9 cellular contexts compared by ENCODE assay signal in the genomic region with DNA sequence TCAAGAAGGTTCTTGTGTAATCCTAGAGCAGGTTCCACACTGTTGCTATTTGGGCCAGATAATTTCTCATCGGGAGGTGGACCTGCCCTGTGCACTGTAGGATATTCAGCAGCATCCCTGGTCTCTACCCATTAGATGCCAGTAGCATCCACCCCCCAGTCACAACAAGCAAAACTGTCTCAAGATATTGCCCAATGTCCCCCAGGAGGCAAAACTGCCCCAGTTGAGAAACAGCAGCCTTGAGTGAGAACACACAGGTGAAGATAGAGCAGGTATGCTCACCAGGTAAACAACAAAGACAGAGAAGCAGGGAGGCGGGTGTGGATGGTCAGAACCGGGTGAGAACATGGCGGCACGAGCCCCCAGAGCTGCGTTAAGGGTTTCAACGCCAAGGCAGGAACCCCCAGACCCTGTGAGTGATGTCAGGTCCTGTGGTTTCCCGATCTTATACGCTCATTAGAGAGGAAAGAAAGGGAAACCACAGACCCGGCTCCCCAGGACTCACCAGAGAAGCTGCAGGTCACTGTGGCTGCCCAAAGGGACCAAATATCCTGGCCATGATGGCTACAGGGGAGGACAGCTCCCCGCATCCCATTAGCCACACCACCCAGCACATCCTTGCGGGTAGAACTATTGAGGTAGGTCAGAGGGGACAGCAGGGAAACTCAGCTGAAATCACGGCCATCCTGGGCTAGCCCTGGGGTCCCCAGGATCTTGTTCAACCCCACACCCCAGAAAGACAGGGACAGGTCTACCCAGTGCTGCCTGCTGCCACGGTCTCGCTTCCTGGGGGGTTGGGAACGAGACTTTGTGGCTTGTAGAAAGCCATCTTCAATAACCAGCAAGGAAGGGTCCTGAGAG. TPM values are rescaled to one million over a fixed set of nuclear protein-coding genes. Genes with fewer than 3 reads are reported as not detected.
DNase-seq lines count a peak whose midpoint lies in the region; ATAC-seq lines count a peak whose summit lies in the region.
"Had no signal": no experiment of that assay in that cellular context is flagged by ENCODE, and none has a peak within 500 bp of the region (broad histone marks: within the 10 kb centered on the region; RNA-seq: fewer than 3 reads in every experiment).

No MANE protein-coding gene starts in this region.

- H3K9me3 Mint-ChIP-seq in dendritic cell treated with granulocyte-macrophage colony-stimulating factor and Interleukin-4, amounts not matched to agents 40 ng/mL and 50 ng/mL, for 4 days, result no peaks in the 10 kb centered on the region
- no peaks in the 10 kb centered on the region for H3K9me3 Mint-ChIP-seq in stimulated activated effector memory CD8-positive, alpha-beta T cell treated with anti-CD3 and anti-CD28 coated beads, Interleukin-12 subunit alpha, Interleukin-12 subunit beta, amount 100 ng/mL, for 72 hours
- H3K9me3 Mint-ChIP-seq: T-helper 1 cell treated with Interleukin-12 subunit alpha and Interleukin-12 subunit beta and Interleukin-4 antibody, amounts not matched to agents 30 μg/mL and 1 μg/mL, for 36 hours had no signal

- no peak for DNase-seq in stimulated activated effector memory CD8-positive, alpha-beta T cell treated with anti-CD3 and anti-CD28 coated beads, Interleukin-12 subunit alpha, Interleukin-12 subunit beta, amount 100 ng/mL, for 72 hours (ENCODE audit: low spot score in 2 of 2)
- no peak for DNase-seq in NCI-H526 (lab: John Stamatoyannopoulos, UW)
- DNase-seq in NCI-H2227 (lab: John Stamatoyannopoulos, UW; ENCODE audit: unreplicated experiment), result no peak
- DNase-seq in HuH-7 (ENCODE audit: low spot score), result no peak
- DNase-seq in posterior vena cava (ENCODE audit: low spot score), result no peak

- peaks cover 23% of the 10 kb centered on the region for H3K36me3 Mint-ChIP-seq in dendritic cell treated with granulocyte-macrophage colony-stimulating factor and Interleukin-4, amounts not matched to agents 40 ng/mL and 50 ng/mL, for 4 days (ENCODE audit: low read depth)
- no peaks in the 10 kb centered on the region for H3K36me3 Mint-ChIP-seq in stimulated activated effector memory CD8-positive, alpha-beta T cell treated with anti-CD3 and anti-CD28 coated beads, Interleukin-12 subunit alpha, Interleukin-12 subunit beta, amount 100 ng/mL, for 72 hours

- H3K4me1 Mint-ChIP-seq in dendritic cell treated with granulocyte-macrophage colony-stimulating factor and Interleukin-4, amounts not matched to agents 40 ng/mL and 50 ng/mL, for 4 days (ENCODE audit: low read depth), result peaks cover 80% of the 10 kb centered on the region
- H3K4me1 Mint-ChIP-seq in stimulated activated effector memory CD8-positive, alpha-beta T cell treated with anti-CD3 and anti-CD28 coated beads, Interleukin-12 subunit alpha, Interleukin-12 subunit beta, amount 100 ng/mL, for 72 hours, result peaks cover 21% of the 10 kb centered on the region

- intact Hi-C loops in dendritic cell treated with granulocyte-macrophage colony-stimulating factor and Interleukin-4, amounts not matched to agents 40 ng/mL and 50 ng/mL, for 4 days (cut with micrococcal nuclease), result loop anchor here (2.0 kb wide), 1 partner anchor 22 kb away; the partner anchor contains the start of gene CDC42EP4
- intact Hi-C loops in posterior vena cava (cut with DNase I), result no loop called here

- peak overlapping the region; percentile 88 for H3K27ac Mint-ChIP-seq in dendritic cell treated with granulocyte-macrophage colony-stimulating factor and Interleukin-4, amounts not matched to agents 40 ng/mL and 50 ng/mL, for 4 days
- H3K27ac Mint-ChIP-seq in stimulated activated effector memory CD8-positive, alpha-beta T cell treated with anti-CD3 and anti-CD28 coated beads, Interleukin-12 subunit alpha, Interleukin-12 subunit beta, amount 100 ng/mL, for 72 hours, result peak overlapping the region; percentile 38
- H3K27ac Mint-ChIP-seq: T-helper 1 cell treated with Interleukin-12 subunit alpha and Interleukin-12 subunit beta and Interleukin-4 antibody, amounts not matched to agents 30 μg/mL and 1 μg/mL, for 36 hours had no signal

- ATAC-seq in GM21381 (IDR thresholded peaks at IDR 0.05; ENCODE audit: unreplicated experiment) (peak; percentile 45), HG03342 (IDR thresholded peaks at IDR 0.05; ENCODE audit: unreplicated experiment) (peak; percentile 24)
- no peak for ATAC-seq in stimulated activated effector memory CD8-positive, alpha-beta T cell treated with anti-CD3 and anti-CD28 coated beads, Interleukin-12 subunit alpha, Interleukin-12 subunit beta, amount 100 ng/mL, for 72 hours

- peak overlapping the region; percentile 58 for H3K4me3 Mint-ChIP-seq in dendritic cell treated with granulocyte-macrophage colony-stimulating factor and Interleukin-4, amounts not matched to agents 40 ng/mL and 50 ng/mL, for 4 days
- peak overlapping the region; percentile 16 for H3K4me3 Mint-ChIP-seq in stimulated activated effector memory CD8-positive, alpha-beta T cell treated with anti-CD3 and anti-CD28 coated beads, Interleukin-12 subunit alpha, Interleukin-12 subunit beta, amount 100 ng/mL, for 72 hours
- H3K4me3 Mint-ChIP-seq: T-helper 1 cell treated with Interleukin-12 subunit alpha and Interleukin-12 subunit beta and Interleukin-4 antibody, amounts not matched to agents 30 μg/mL and 1 μg/mL, for 36 hours had no signal

- no peaks in the 10 kb centered on the region for H3K27me3 Mint-ChIP-seq in dendritic cell treated with granulocyte-macrophage colony-stimulating factor and Interleukin-4, amounts not matched to agents 40 ng/mL and 50 ng/mL, for 4 days

RNA-seq across cellular contexts. Expression of gene CDC42EP4, which starts 21.2 kb away (rescaled TPM):
- 10 to 100 TPM; 32.6 to 45.1 TPM for total RNA-seq in posterior vena cava

RNA-seq across cellular contexts. Expression of gene CPSF4L, which starts 28.9 kb away (rescaled TPM):
- not detected for total RNA-seq in posterior vena cava
